ENCODE assay signal across 8 cellular contexts in genomic region chr9:35736201-35736633, GRCh38.
DNase-seq lines count a peak whose midpoint lies in the region; ATAC-seq, FAIRE-seq and TF ChIP-seq lines count a peak whose summit lies in the region.

No MANE protein-coding gene starts in this region.

- peak; percentile 23 to 49 for DNase-seq in SHP77 (lab: John Stamatoyannopoulos, UW)
- DNase-seq in activated naive CD4-positive, alpha-beta T cell treated with Interleukin-2 at 50 U/mL for 16 hours, result peak; percentile 67
- DNase-seq in head of caudate nucleus, result peak in 39 of 42 donors; percentile 25 to 81 (median 58)
- peak; percentile 60 for DNase-seq in retina

- peak; percentile 27 for FAIRE-seq in G401.6 (lab: Jason Lieb, UNC)

- ATAC-seq in GM18867 (IDR thresholded peaks at IDR 0.05; ENCODE audit: unreplicated experiment) (no peak), HG03095 (IDR thresholded peaks at IDR 0.05; ENCODE audit: unreplicated experiment) (no peak)

- intact Hi-C loops in head of caudate nucleus (cut with DNase I), result no loop called here

- peak; percentile 88 for TF ChIP-seq CTCF in LNCAP (IDR thresholded peaks at IDR 0.05)
